In genomic region chr16:1288813-1289479, GRCh38 we compare ENCODE assay signal across 13 cellular contexts. TPM values are rescaled to one million over a fixed set of nuclear protein-coding genes. Genes with fewer than 3 reads are reported as not detected.
DNase-seq lines count a peak whose midpoint lies in the region; ATAC-seq lines count a peak whose summit lies in the region.
"Had no signal": no experiment of that assay in that cellular context is flagged by ENCODE, and none has a peak within 500 bp of the region (broad histone marks: within the 10 kb centered on the region; RNA-seq: fewer than 3 reads in every experiment).

No MANE protein-coding gene starts in this region.

- no peak overlapping the region for H3K9ac ChIP-seq in BLaER1

- no peaks in the 10 kb centered on the region for H3K4me1 Mint-ChIP-seq in effector memory CD8-positive, alpha-beta T cell (ENCODE audit: low read depth in 2 of 2)

- H3K4me3 ChIP-seq in BLaER1 (no peak overlapping the region), H7 (ENCODE audit: insufficient read depth, low read depth, low read length) (peak overlapping the region; percentile 33; the same call in 1 of the 2 replicates)

- H3K4me3 Mint-ChIP-seq in effector memory CD8-positive, alpha-beta T cell, result no peak overlapping the region
- H3K4me3 Mint-ChIP-seq: neural crest cell had no signal

- no peak overlapping the region for H3K27ac ChIP-seq in BLaER1

- H3K27ac Mint-ChIP-seq in effector memory CD8-positive, alpha-beta T cell, result no peak overlapping the region

- ATAC-seq in effector memory CD8-positive, alpha-beta T cell (replicated peaks), result peak; percentile 29
- ATAC-seq in GM21360 (IDR thresholded peaks at IDR 0.05; ENCODE audit: unreplicated experiment), result no peak
- ATAC-seq in HG03045 (IDR thresholded peaks at IDR 0.05; ENCODE audit: unreplicated experiment), result no peak

- peaks cover 44 to 90% of the 10 kb centered on the region in 2 donors for H3K27me3 Mint-ChIP-seq in effector memory CD8-positive, alpha-beta T cell

- H3K36me3 ChIP-seq in BLaER1 (no peaks in the 10 kb centered on the region), H7 (replicated peaks; ENCODE audit: control insufficient read depth, insufficient read depth, low read length) (no peaks in the 10 kb centered on the region)

- H3K27me3 ChIP-seq in BLaER1 (peaks cover 29% of the 10 kb centered on the region), H7 (ENCODE audit: control insufficient read depth, insufficient read depth, low read length) (peaks cover 16% of the 10 kb centered on the region)

- no peaks in the 10 kb centered on the region for H3K9me3 ChIP-seq in BLaER1

- H4K20me1 ChIP-seq in BLaER1, result no peaks in the 10 kb centered on the region

- H3K4me2 ChIP-seq in BLaER1, result peak overlapping the region; percentile 96

- H3K4me1 ChIP-seq in BLaER1, result peaks cover 54% of the 10 kb centered on the region

- no peaks in the 10 kb centered on the region for H3K36me3 Mint-ChIP-seq in effector memory CD8-positive, alpha-beta T cell (ENCODE audit: insufficient read depth)

- H3K9me3 Mint-ChIP-seq in effector memory CD8-positive, alpha-beta T cell, result no peaks in the 10 kb centered on the region
- H3K9me3 Mint-ChIP-seq: neural crest cell had no signal

- peak; percentile 90 for DNase-seq in H7
- DNase-seq in effector memory CD8-positive, alpha-beta T cell, result no peak
- DNase-seq in NCI-H187 (lab: John Stamatoyannopoulos, UW), result no peak
- DNase-seq: cortex of kidney, HCEC 1CT, Kasumi-1, NCI-H446 treated with DMSO at 0.1 percent for 48 hours had no signal

RNA-seq across cellular contexts. Expression of gene UBE2I, which starts 20.5 kb away (rescaled TPM):
- 79.9 and 80.2 TPM in 2 replicates for total RNA-seq in H7 (2014; rRNA removed; shearing (Covaris generic))

RNA-seq across cellular contexts. Expression of gene TPSD1, which starts 33.1 kb away (rescaled TPM):
- total RNA-seq in H7 (2014; rRNA removed; shearing (Covaris generic)), result not detected in 2 replicates
- total RNA-seq: fibroblast of villous mesenchyme, kidney epithelial cell, neural crest cell had no signal

RNA-seq across cellular contexts. Expression of gene BAIAP3, which starts 44.5 kb away (rescaled TPM):
- total RNA-seq in H7 (2014; rRNA removed; shearing (Covaris generic)), result 2.6 and 5.7 TPM in 2 replicates

RNA-seq across cellular contexts. Expression of gene TPSAB1, which starts 48.4 kb away (rescaled TPM):
- not detected in 2 replicates for total RNA-seq in H7 (2014; rRNA removed; shearing (Covaris generic))
- total RNA-seq: fibroblast of villous mesenchyme, kidney epithelial cell, neural crest cell had no signal

RNA-seq across cellular contexts. Expression of gene TPSB2, which starts 59.0 kb away (rescaled TPM):
- total RNA-seq in H7 (2014; rRNA removed; shearing (Covaris generic)), result not detected in 2 replicates
- total RNA-seq: fibroblast of villous mesenchyme, kidney epithelial cell, neural crest cell had no signal
